9 cellular contexts compared by ENCODE assay signal in the genomic region with DNA sequence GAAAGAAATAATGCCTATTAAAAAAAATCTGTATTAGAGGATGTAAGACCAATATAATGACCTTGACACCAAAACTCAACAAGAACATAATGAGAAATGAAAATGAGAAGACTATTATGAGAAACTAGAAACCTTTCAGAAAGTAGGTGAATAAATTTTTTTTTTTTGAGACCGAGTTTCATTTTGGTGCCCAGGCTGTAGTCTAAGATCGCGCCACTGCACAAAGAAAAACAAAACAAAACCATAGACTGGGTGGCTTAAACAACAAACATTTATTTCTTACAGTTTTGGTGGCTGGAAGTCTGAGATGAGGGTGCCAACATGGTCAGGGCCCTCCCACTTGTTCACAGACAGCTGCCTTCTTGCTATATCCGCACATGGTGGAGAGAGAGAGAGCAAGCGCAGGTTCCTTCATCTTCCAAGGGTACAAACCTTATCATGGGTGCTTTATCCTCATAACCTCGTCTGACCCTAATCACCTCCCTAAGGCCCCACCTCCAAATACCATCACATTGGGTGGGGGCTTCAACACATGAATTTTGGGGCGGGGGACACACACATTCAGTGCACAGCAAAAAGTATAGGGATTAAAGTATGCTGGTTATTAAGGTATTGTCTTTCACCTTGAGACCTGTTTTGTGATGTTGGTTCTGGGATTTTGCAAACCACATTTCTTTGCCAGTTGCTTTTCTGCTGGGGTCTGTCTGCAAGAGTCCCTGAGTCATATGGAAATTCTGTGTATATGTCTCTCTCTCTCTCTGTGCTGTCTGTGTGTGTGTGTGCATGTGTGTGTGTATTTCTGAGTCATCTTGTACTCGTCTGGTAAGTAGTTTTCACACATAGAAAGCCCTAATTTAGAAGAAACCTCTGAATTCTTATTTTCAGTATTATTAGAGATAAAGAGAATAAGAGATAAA. TPM values are rescaled to one million over a fixed set of nuclear protein-coding genes. Genes with fewer than 3 reads are reported as not detected.
DNase-seq lines count a peak whose midpoint lies in the region; ATAC-seq and TF ChIP-seq lines count a peak whose summit lies in the region.
"Had no signal": no experiment of that assay in that cellular context is flagged by ENCODE, and none has a peak within 500 bp of the region (broad histone marks: within the 10 kb centered on the region; RNA-seq: fewer than 3 reads in every experiment).

No MANE protein-coding gene starts in this region.

- H3K9me3 ChIP-seq in mesenchymal stem cell (ENCODE audit: control insufficient read depth, low read length): no peaks in the 10 kb centered on the region
- no peaks in the 10 kb centered on the region for H3K9me3 ChIP-seq in ascending aorta

- no peaks in the 10 kb centered on the region for H3K27me3 ChIP-seq in mesenchymal stem cell (ENCODE audit: control insufficient read depth in 1 of 2, insufficient read depth in 1 of 2, low read length in 2 of 2)
- H3K27me3 ChIP-seq in ascending aorta: no peaks in the 10 kb centered on the region

- intact Hi-C loops in ascending aorta (cut with DNase I): no loop called here

- POLR2A ChIA-PET in activated CD4-positive, alpha-beta T cell treated with anti-CD3 and anti-CD28 coated beads, Interleukin-2, amount 10 ng/mL, durations not matched to agents 7 days and 5 days (lab: Charles Lee): interaction anchor here (0.7 kb wide), 1 partner anchor 1457 kb away, joined by 11 read pairs; no protein-coding TSS in a partner anchor

- DNase-seq in NK-92 treated with Interleukin-12 subunit alpha and Interleukin-12 subunit beta, amount 100 ng/mL, for 24 hours (lab: John Stamatoyannopoulos, UW): peak; percentile 12
- DNase-seq in NK-92 (lab: John Stamatoyannopoulos, UW; ENCODE audit: unreplicated experiment) (no peak), mesenchymal stem cell (peak; percentile 80), cerebellar nuclear complex (lab: John Stamatoyannopoulos, UW) (no peak), ascending aorta (ENCODE audit: low spot score in 2 of 2) (no peak), UCSD-AML1 (lab: John Stamatoyannopoulos, UW; ENCODE audit: unreplicated experiment) (no peak)
- DNase-seq in activated CD4-positive, alpha-beta T cell treated with anti-CD3 and anti-CD28 coated beads, Interleukin-2, amount 10 ng/mL, durations not matched to agents 7 days and 5 days: peak; percentile 30
- DNase-seq: activated naive CD8-positive, alpha-beta T cell treated with anti-CD3 and anti-CD28 coated beads, Interleukin-2, amount 10 ng/mL, durations not matched to agents 7 days and 5 days had no signal

- no peak overlapping the region for H3K27ac ChIP-seq in mesenchymal stem cell (ENCODE audit: low read length, poor library complexity, severe bottlenecking)
- H3K27ac ChIP-seq in ascending aorta: no peak overlapping the region

- no peak overlapping the region for H3K18ac ChIP-seq in mesenchymal stem cell (ENCODE audit: low read depth in 1 of 2, low read length in 2 of 2)

- no peak overlapping the region for H2BK5ac ChIP-seq in mesenchymal stem cell (ENCODE audit: low read depth, low read length, poor library complexity, severe bottlenecking)

- H3K4me3 ChIP-seq in mesenchymal stem cell (ENCODE audit: insufficient read depth in 1 of 2, low read depth in 1 of 2, low read length in 2 of 2) (no peak overlapping the region), ascending aorta (no peak overlapping the region)

- H3K4ac ChIP-seq in mesenchymal stem cell (ENCODE audit: low read depth in 1 of 2, low read length in 2 of 2): no peak overlapping the region

- H2AK5ac ChIP-seq in mesenchymal stem cell (ENCODE audit: low read length, severe bottlenecking): no peak overlapping the region

- no peak overlapping the region for H4K91ac ChIP-seq in mesenchymal stem cell (ENCODE audit: low read length)

- 94% methylated on average over 7 of the region's 8 CpGs for WGBS in mesenchymal stem cell

- H3K27me3 Mint-ChIP-seq in activated CD4-positive, alpha-beta T cell treated with anti-CD3 and anti-CD28 coated beads, Interleukin-2, amount 10 ng/mL, durations not matched to agents 7 days and 5 days: no peaks in the 10 kb centered on the region

- no peak overlapping the region for H3K14ac ChIP-seq in mesenchymal stem cell (ENCODE audit: low read length in 2 of 2)

- ATAC-seq in HG03060 (IDR thresholded peaks at IDR 0.05; ENCODE audit: low read depth, unreplicated experiment): peak; percentile 80

- CTCF ChIA-PET in activated CD4-positive, alpha-beta T cell treated with anti-CD3 and anti-CD28 coated beads, Interleukin-2, amount 10 ng/mL, durations not matched to agents 7 days and 5 days (lab: Charles Lee): interaction anchor here (0.6 to 0.7 kb wide), 3 partner anchors 102 to 107 kb away, joined by 3 to 5 read pairs (median 5); no protein-coding TSS in a partner anchor

- H3K36me3 ChIP-seq in mesenchymal stem cell (ENCODE audit: control insufficient read depth in 1 of 2, insufficient read depth in 2 of 2, low read depth in 1 of 2, low read length in 2 of 2): no peaks in the 10 kb centered on the region
- H3K36me3 ChIP-seq in ascending aorta: no peaks in the 10 kb centered on the region

- no peak overlapping the region for H2BK15ac ChIP-seq in mesenchymal stem cell (ENCODE audit: low read depth, poor library complexity, severe bottlenecking)

- H4K8ac ChIP-seq in mesenchymal stem cell (ENCODE audit: low read length): no peak overlapping the region

- no peak overlapping the region for H2BK12ac ChIP-seq in mesenchymal stem cell (ENCODE audit: low read length in 2 of 2)

- H3K27ac Mint-ChIP-seq in activated CD4-positive, alpha-beta T cell treated with anti-CD3 and anti-CD28 coated beads, Interleukin-2, amount 10 ng/mL, durations not matched to agents 7 days and 5 days: no peak overlapping the region
- H3K27ac Mint-ChIP-seq: activated naive CD8-positive, alpha-beta T cell treated with anti-CD3 and anti-CD28 coated beads, Interleukin-2, amount 10 ng/mL, durations not matched to agents 7 days and 5 days had no signal

- TF ChIP-seq CTCF in ascending aorta (IDR thresholded peaks at IDR 0.05): no peak

- no peak overlapping the region for H2AFZ ChIP-seq in mesenchymal stem cell (ENCODE audit: low read depth, low read length)

- peak overlapping the region; percentile 18 for H3K4me3 Mint-ChIP-seq in activated CD4-positive, alpha-beta T cell treated with anti-CD3 and anti-CD28 coated beads, Interleukin-2, amount 10 ng/mL, durations not matched to agents 7 days and 5 days
- H3K4me3 Mint-ChIP-seq: activated naive CD8-positive, alpha-beta T cell treated with anti-CD3 and anti-CD28 coated beads, Interleukin-2, amount 10 ng/mL, durations not matched to agents 7 days and 5 days had no signal

- H3K4me2 ChIP-seq in mesenchymal stem cell (ENCODE audit: low read length, poor library complexity, severe bottlenecking): no peak overlapping the region

- H3K36me3 Mint-ChIP-seq in activated CD4-positive, alpha-beta T cell treated with anti-CD3 and anti-CD28 coated beads, Interleukin-2, amount 10 ng/mL, durations not matched to agents 7 days and 5 days (ENCODE audit: low read depth): no peaks in the 10 kb centered on the region
- H3K36me3 Mint-ChIP-seq: activated naive CD8-positive, alpha-beta T cell treated with anti-CD3 and anti-CD28 coated beads, Interleukin-2, amount 10 ng/mL, durations not matched to agents 7 days and 5 days had no signal

- H3K79me1 ChIP-seq in mesenchymal stem cell (replicated peaks; ENCODE audit: low read length, poor library complexity, severe bottlenecking): no peaks in the 10 kb centered on the region

- no peaks in the 10 kb centered on the region for H3K4me1 ChIP-seq in mesenchymal stem cell (ENCODE audit: control insufficient read depth, insufficient read depth, low read depth, low read length)
- no peaks in the 10 kb centered on the region for H3K4me1 ChIP-seq in ascending aorta

- no peaks in the 10 kb centered on the region for H3K9me3 Mint-ChIP-seq in activated CD4-positive, alpha-beta T cell treated with anti-CD3 and anti-CD28 coated beads, Interleukin-2, amount 10 ng/mL, durations not matched to agents 7 days and 5 days
- H3K9me3 Mint-ChIP-seq: activated naive CD8-positive, alpha-beta T cell treated with anti-CD3 and anti-CD28 coated beads, Interleukin-2, amount 10 ng/mL, durations not matched to agents 7 days and 5 days had no signal

- peaks cover 9% of the 10 kb centered on the region for H3K4me1 Mint-ChIP-seq in activated CD4-positive, alpha-beta T cell treated with anti-CD3 and anti-CD28 coated beads, Interleukin-2, amount 10 ng/mL, durations not matched to agents 7 days and 5 days

- no peak overlapping the region for H3K9ac ChIP-seq in mesenchymal stem cell (ENCODE audit: low read length)

- no peak overlapping the region for H3K23ac ChIP-seq in mesenchymal stem cell (ENCODE audit: low read length in 2 of 2)

- H2BK120ac ChIP-seq in mesenchymal stem cell (ENCODE audit: low read depth, low read length): no peak overlapping the region

RNA-seq across cellular contexts. Expression of a gene that starts 26.2 kb away (rescaled TPM):
- total RNA-seq in activated CD4-positive, alpha-beta T cell treated with anti-CD3 and anti-CD28 coated beads, Interleukin-2, amount 10 ng/mL, durations not matched to agents 7 days and 5 days: 10 to 100 TPM; 43.4 to 52.7 TPM
- 120 TPM for polyA plus RNA-seq in mesenchymal stem cell (2013, experiment 1 of 2)
- 121 TPM for polyA plus RNA-seq in mesenchymal stem cell (2013, experiment 2 of 2)
- 4.4 TPM for total RNA-seq in ascending aorta

RNA-seq across cellular contexts. Expression of a gene that starts 26.3 kb away (rescaled TPM):
- total RNA-seq in activated CD4-positive, alpha-beta T cell treated with anti-CD3 and anti-CD28 coated beads, Interleukin-2, amount 10 ng/mL, durations not matched to agents 7 days and 5 days: 10 to 100 TPM; 83.5 to 84.0 TPM
- 69.3 TPM for polyA plus RNA-seq in mesenchymal stem cell (2013, experiment 1 of 2)
- 69.4 TPM for polyA plus RNA-seq in mesenchymal stem cell (2013, experiment 2 of 2)
- total RNA-seq in ascending aorta: 1.7 TPM

Comparison
In these comparisons a context has a peak if more than half of its experiments do, and no peak if none do; other contexts are left out.
1. DNase-seq: peak in NK-92 treated with Interleukin-12 subunit alpha and Interleukin-12 subunit beta, amount 100 ng/mL, for 24 hours (single experiment), activated CD4-positive, alpha-beta T cell treated with anti-CD3 and anti-CD28 coated beads, Interleukin-2, amount 10 ng/mL, durations not matched to agents 7 days and 5 days (single experiment) and mesenchymal stem cell (single experiment); none in NK-92 (single experiment), cerebellar nuclear complex (0 of 2), ascending aorta (0 of 2) and UCSD-AML1 (single experiment).
2. RNA of a gene that starts 26.3 kb away (total RNA-seq): 83.5 to 84.0 TPM in activated CD4-positive, alpha-beta T cell treated with anti-CD3 and anti-CD28 coated beads, Interleukin-2, amount 10 ng/mL, durations not matched to agents 7 days and 5 days; 1.7 TPM in ascending aorta (single experiment); every median in the first group is over 10 times any median in the second.